19 cellular contexts compared by ENCODE assay signal in genomic region chr11:46327829-46328228, GRCh38. TPM values are rescaled to one million over a fixed set of nuclear protein-coding genes. Genes with fewer than 3 reads are reported as not detected.
DNase-seq lines count a peak whose midpoint lies in the region; ATAC-seq, FAIRE-seq and TF ChIP-seq lines count a peak whose summit lies in the region.
"Had no signal": no experiment of that assay in that cellular context is flagged by ENCODE, and none has a peak within 500 bp of the region (broad histone marks: within the 10 kb centered on the region; RNA-seq: fewer than 3 reads in every experiment).

No MANE protein-coding gene starts in this region.

- TF ChIP-seq CTCF in K562 (IDR thresholded peaks at IDR 0.05 in 2 of 3, conservative IDR thresholded peaks at IDR 0.05 in 1 of 3; ENCODE audit: insufficient read depth in 2 of 3, low read depth in 1 of 3, low read length in 3 of 3): no peak

- no peaks in the 10 kb centered on the region for H3K9me1 ChIP-seq in K562 (ENCODE audit: control insufficient read depth, insufficient read depth, low read length)

- peaks cover 34 to 44% of the 10 kb centered on the region in 2 experiments; a peak in 4 of 5 replicates for H3K27me3 ChIP-seq in K562 (ENCODE audit: control insufficient read depth in 2 of 2, insufficient read depth in 2 of 2, low read length in 2 of 2)
- no peaks in the 10 kb centered on the region for H3K27me3 ChIP-seq in naive thymus-derived CD4-positive, alpha-beta T cell (ENCODE audit: control insufficient read depth in 2 of 2, insufficient read depth in 2 of 2, low read length in 2 of 2)

- H4K20me1 ChIP-seq in K562 (replicated peaks; ENCODE audit: control insufficient read depth, insufficient read depth, low read length): peaks cover 3% of the 10 kb centered on the region; the same call in 1 of the 2 replicates

- intact Hi-C loops in K562 (cut with micrococcal nuclease): no loop called here
- intact Hi-C loops in naive thymus-derived CD4-positive, alpha-beta T cell (cut with micrococcal nuclease): no loop called here

- peak; percentile 39 for DNase-seq in COLO668 (lab: John Stamatoyannopoulos, UW; ENCODE audit: unreplicated experiment)
- peak; percentile 36 for DNase-seq in EH (ENCODE audit: low read depth)
- no peak for DNase-seq in K562 (ENCODE audit: extremely low read depth in 1 of 4, low spot score in 3 of 4)
- DNase-seq in naive thymus-derived CD4-positive, alpha-beta T cell: no peak
- DNase-seq in NCI-H146 (lab: John Stamatoyannopoulos, UW): no peak
- DNase-seq in SIG-M5 treated with dmso at 0.1 percent for 504 hours (lab: John Stamatoyannopoulos, UW; ENCODE audit: unreplicated experiment): no peak
- DNase-seq: ACHN; C1 segment of cervical spinal cord; GDM1; NCI-H1092 treated with DMSO at 0.1 percent for 48 hours; NCI-H2107; NCI-H446; NCI-H526 treated with DMSO at 0.1 percent for 48 hours; NK-92 treated with Interleukin-12 subunit alpha and Interleukin-12 subunit beta, amount 100 ng/mL, for 24 hours; Right ventricle myocardium superior; SK-N-SH; T-cell had no signal

- H3K27me3 Mint-ChIP-seq in naive thymus-derived CD4-positive, alpha-beta T cell: peaks cover 0 to 53% (median 0%) of the 10 kb centered on the region in 5 donors

- peaks cover 10 to 18% of the 10 kb centered on the region in 2 experiments; a peak in 4 of 5 replicates for H3K4me1 ChIP-seq in K562 (replicated peaks in 1 of 2; ENCODE audit: control insufficient read depth in 2 of 2, insufficient read depth in 2 of 2, low read length in 2 of 2)
- peaks cover 24 to 32% of the 10 kb centered on the region in 2 donors for H3K4me1 ChIP-seq in naive thymus-derived CD4-positive, alpha-beta T cell (ENCODE audit: control insufficient read depth in 2 of 2, insufficient read depth in 2 of 2, low read length in 2 of 2)
- H3K4me1 ChIP-seq: HAP-1 had no signal

- H3K4me3 ChIP-seq in K562: no peak overlapping the region
- no peak overlapping the region for H3K4me3 ChIP-seq in naive thymus-derived CD4-positive, alpha-beta T cell (ENCODE audit: low read length)
- H3K4me3 ChIP-seq: HAP-1 had no signal

- 4% methylated on average over 7 of the region's 8 CpGs for WGBS in K562 (ENCODE audit: insufficient coverage, low coverage, missing lambda C conversion rate)

- BruUV-seq in K562 (replicated peaks; lab: Mats Ljungman, UMichigan): no TSS peak

- POLR2A ChIA-PET in K562 (lab: Yijun Ruan, JAX): interaction anchor here (1.1 to 1.6 kb wide), 2 partner anchors 11 to 78 kb away, joined by 3 to 5 read pairs; no protein-coding TSS in a partner anchor
- POLR2A ChIA-PET in naive thymus-derived CD4-positive, alpha-beta T cell (lab: Charles Lee): interaction anchor here (0.6 to 12.0 kb wide), 4 partner anchors 12 to 200 kb away, joined by 3 to 444 read pairs (median 6); partner anchors contain the start of gene DGKZ

- H3K27ac ChIP-seq in K562 (ENCODE audit: extremely low read depth, low read depth, low read length): no peak overlapping the region
- no peak overlapping the region for H3K27ac ChIP-seq in naive thymus-derived CD4-positive, alpha-beta T cell (ENCODE audit: low read depth, low read length)

- H3K27ac Mint-ChIP-seq in naive thymus-derived CD4-positive, alpha-beta T cell: peak overlapping the region in 6 of 9 donors; percentile 3 to 98 (median 46)

- TF ChIP-seq POLR2A in K562 (conservative IDR thresholded peaks at IDR 0.05): no peak

- H2AFZ ChIP-seq in K562 (ENCODE audit: low read depth, low read length): no peak overlapping the region

- TF ChIP-seq EP300 in K562 (IDR thresholded peaks at IDR 0.05; ENCODE audit: low read length): no peak

- no peak overlapping the region for H3K4me2 ChIP-seq in K562 (ENCODE audit: insufficient read depth, low read length)
- H3K4me2 ChIP-seq: SK-N-SH had no signal

- CTCF ChIA-PET in K562 (lab: Yijun Ruan, JAX; ENCODE audit: low intra/inter-chr PET ratio): no interaction called here
- CTCF ChIA-PET in naive thymus-derived CD4-positive, alpha-beta T cell (lab: Charles Lee): interaction anchor here (1.0 to 9.7 kb wide), 3 partner anchors 13 to 30 kb away, joined by 3 to 112 read pairs (median 6); no protein-coding TSS in a partner anchor

- H3K9me3 ChIP-seq in K562 (replicated peaks; ENCODE audit: control insufficient read depth, insufficient read depth, low read depth, low read length): no peaks in the 10 kb centered on the region
- no peaks in the 10 kb centered on the region for H3K9me3 ChIP-seq in naive thymus-derived CD4-positive, alpha-beta T cell (ENCODE audit: control insufficient read depth in 2 of 3, low read length in 3 of 3)
- H3K9me3 ChIP-seq: HAP-1, SK-N-SH had no signal

- no peaks in the 10 kb centered on the region for H3K9me3 Mint-ChIP-seq in naive thymus-derived CD4-positive, alpha-beta T cell
- H3K9me3 Mint-ChIP-seq: T-cell had no signal

- no peaks in the 10 kb centered on the region for H3K79me2 ChIP-seq in K562 (ENCODE audit: control insufficient read depth, insufficient read depth, low read length)

- H3K4me1 Mint-ChIP-seq in naive thymus-derived CD4-positive, alpha-beta T cell: peaks cover 24 to 69% (median 48%) of the 10 kb centered on the region in 7 donors

- in situ Hi-C loops in K562 (cut with MboI): no loop called here

- H3K36me3 ChIP-seq in K562 (ENCODE audit: control insufficient read depth, insufficient read depth, low read length): no peaks in the 10 kb centered on the region
- H3K36me3 ChIP-seq in naive thymus-derived CD4-positive, alpha-beta T cell (ENCODE audit: control insufficient read depth in 2 of 3, insufficient read depth in 3 of 3, low read length in 3 of 3): no peaks in the 10 kb centered on the region
- H3K36me3 ChIP-seq: HAP-1 had no signal

- TF ChIP-seq RAD21 in K562 (CRISPR knock-in tag; conservative IDR thresholded peaks at IDR 0.05 in 1 of 2, IDR thresholded peaks at IDR 0.05 in 1 of 2): no peak

- H3K4me3 Mint-ChIP-seq in naive thymus-derived CD4-positive, alpha-beta T cell: peak overlapping the region in 1 of 10 donors; percentile 23
- H3K4me3 Mint-ChIP-seq: T-cell had no signal

- ATAC-seq in K562: no peak
- no peak for ATAC-seq in naive thymus-derived CD4-positive, alpha-beta T cell
- ATAC-seq in GM21529 (IDR thresholded peaks at IDR 0.05; ENCODE audit: unreplicated experiment): no peak
- ATAC-seq: T-cell had no signal

- H3K9ac ChIP-seq in K562 (ENCODE audit: insufficient read depth in 1 of 2, low read depth in 2 of 2, low read length in 2 of 2): no peak overlapping the region
- H3K9ac ChIP-seq: SK-N-SH had no signal

- H3K36me3 Mint-ChIP-seq in naive thymus-derived CD4-positive, alpha-beta T cell: peaks cover 0 to 6% (median 0%) of the 10 kb centered on the region in 5 donors
- H3K36me3 Mint-ChIP-seq: T-cell had no signal

- FAIRE-seq in K562 (lab: Jason Lieb, UNC): no peak

RNA-seq across cellular contexts. Expression of gene DGKZ, which starts 19.4 kb away (rescaled TPM):
- 71.0 and 248 TPM in 2 replicates for total RNA-seq in K562 (2011; cell fraction: chromatin; rRNA removed; ENCODE audit: low replicate concordance)
- total RNA-seq in K562 (2011; cell fraction: nucleolus; rRNA removed): 153 and 166 TPM in 2 replicates
- total RNA-seq in K562 (2011; cell fraction: nucleoplasm; rRNA removed): 88.0 and 98.6 TPM in 2 replicates
- 78.5 and 108 TPM in 2 replicates for total RNA-seq in K562 (2014; rRNA removed)
- total RNA-seq in K562 (2014; rRNA removed; fragmentation: Illumina TruSeq; extraction: Trizol): 10.9 and 13.6 TPM in 2 replicates
- total RNA-seq in K562 (2015; rRNA removed; fragmentation: Illumina TruSeq; extraction: Trizol): 44.2 and 47.5 TPM in 2 replicates
- total RNA-seq in K562 (2021): 87.8 and 100 TPM in 2 replicates
- 28.2 and 49.4 TPM in 2 replicates for polyA plus RNA-seq in K562 (2011; rRNA removed)
- 55.4 and 121 TPM in 2 replicates for polyA plus RNA-seq in K562 (2011; cell fraction: cytosol; rRNA removed)
- 203 and 295 TPM in 2 replicates for polyA plus RNA-seq in K562 (2011; cell fraction: nucleus; rRNA removed)
- polyA plus RNA-seq in K562 (2012): 64.0 and 103 TPM in 2 replicates
- 48.8 and 66.2 TPM in 2 replicates for polyA plus RNA-seq in K562 (2014; fragmentation: Illumina TruSeq; extraction: Trizol)
- polyA plus RNA-seq in K562 (2014; fragmentation: Nextera tagmentation; extraction: Ambion mirVana): under 1 TPM; 0.51 to 0.71 TPM
- 73.5 and 77.9 TPM in 2 replicates for polyA plus RNA-seq in K562 (2014; rRNA removed)
- 18.5 and 28.5 TPM in 2 replicates for polyA minus RNA-seq in K562 (2011; rRNA and poly(A)+ RNA removed)
- 53.9 and 65.8 TPM in 2 replicates for polyA minus RNA-seq in K562 (2011; cell fraction: cytosol; rRNA and poly(A)+ RNA removed)
- polyA minus RNA-seq in K562 (2011; cell fraction: nucleus; rRNA and poly(A)+ RNA removed): 59.1 and 64.5 TPM in 2 replicates
- 100 to 1,000 TPM; 146 to 291 (median 263) TPM for total RNA-seq in naive thymus-derived CD4-positive, alpha-beta T cell
- 10 to 100 TPM; 41.5 to 70.5 TPM for polyA plus RNA-seq in naive thymus-derived CD4-positive, alpha-beta T cell

RNA-seq across cellular contexts. Expression of gene CREB3L1, which starts 50.4 kb away (rescaled TPM):
- total RNA-seq in K562 (2011; cell fraction: chromatin; rRNA removed; ENCODE audit: low replicate concordance): 19.2 and 27.7 TPM in 2 replicates
- total RNA-seq in K562 (2011; cell fraction: nucleolus; rRNA removed): 19.9 and 20.2 TPM in 2 replicates
- 24.8 and 32.7 TPM in 2 replicates for total RNA-seq in K562 (2011; cell fraction: nucleoplasm; rRNA removed)
- total RNA-seq in K562 (2014; rRNA removed) (4.1 and 7.1 TPM in 2 replicates), K562 (2014; rRNA removed; fragmentation: Illumina TruSeq; extraction: Trizol) (3.7 and 5.2 TPM in 2 replicates), K562 (2015; rRNA removed; fragmentation: Illumina TruSeq; extraction: Trizol) (2.4 and 5.5 TPM in 2 replicates), K562 (2021) (24.9 and 27.6 TPM in 2 replicates)
- polyA plus RNA-seq in K562 (2011; rRNA removed) (1.3 and 3.0 TPM in 2 replicates), K562 (2014; fragmentation: Illumina TruSeq; extraction: Trizol) (16.2 and 20.5 TPM in 2 replicates), K562 (2014; fragmentation: Nextera tagmentation; extraction: Ambion mirVana) (1 to 10 TPM; 1.2 to 1.4 TPM), K562 (2014; rRNA removed) (4.9 and 5.3 TPM in 2 replicates)
- 2.3 and 2.9 TPM in 2 replicates for polyA plus RNA-seq in K562 (2011; cell fraction: cytosol; rRNA removed)
- polyA plus RNA-seq in K562 (2011; cell fraction: nucleus; rRNA removed): 4.5 and 7.2 TPM in 2 replicates
- polyA plus RNA-seq in K562 (2012): 17.1 and 21.9 TPM in 2 replicates
- 4.1 and 4.8 TPM in 2 replicates for polyA minus RNA-seq in K562 (2011; rRNA and poly(A)+ RNA removed)
- 15.2 and 25.1 TPM in 2 replicates for polyA minus RNA-seq in K562 (2011; cell fraction: cytosol; rRNA and poly(A)+ RNA removed)
- polyA minus RNA-seq in K562 (2011; cell fraction: nucleus; rRNA and poly(A)+ RNA removed): 3.4 and 5.2 TPM in 2 replicates
- not detected for total RNA-seq in naive thymus-derived CD4-positive, alpha-beta T cell
- polyA plus RNA-seq in naive thymus-derived CD4-positive, alpha-beta T cell: not detected

RNA-seq across cellular contexts. Expression of gene MDK, which starts 53.6 kb away (rescaled TPM):
- 91.4 and 271 TPM in 2 replicates for total RNA-seq in K562 (2011; cell fraction: chromatin; rRNA removed; ENCODE audit: low replicate concordance)
- total RNA-seq in K562 (2011; cell fraction: nucleolus; rRNA removed): 402 and 460 TPM in 2 replicates
- total RNA-seq in K562 (2011; cell fraction: nucleoplasm; rRNA removed): 333 and 334 TPM in 2 replicates
- 478 and 553 TPM in 2 replicates for total RNA-seq in K562 (2014; rRNA removed)
- total RNA-seq in K562 (2014; rRNA removed; fragmentation: Illumina TruSeq; extraction: Trizol): 91.5 and 123 TPM in 2 replicates
- 269 and 279 TPM in 2 replicates for total RNA-seq in K562 (2015; rRNA removed; fragmentation: Illumina TruSeq; extraction: Trizol)
- total RNA-seq in K562 (2021): 396 and 429 TPM in 2 replicates
- 343 and 350 TPM in 2 replicates for polyA plus RNA-seq in K562 (2011; rRNA removed)
- 540 and 788 TPM in 2 replicates for polyA plus RNA-seq in K562 (2011; cell fraction: cytosol; rRNA removed)
- 206 and 271 TPM in 2 replicates for polyA plus RNA-seq in K562 (2011; cell fraction: nucleus; rRNA removed)
- polyA plus RNA-seq in K562 (2012): 413 and 460 TPM in 2 replicates
- 661 and 667 TPM in 2 replicates for polyA plus RNA-seq in K562 (2014; fragmentation: Illumina TruSeq; extraction: Trizol)
- polyA plus RNA-seq in K562 (2014; fragmentation: Nextera tagmentation; extraction: Ambion mirVana): 10 to 100 TPM; 20.7 to 61.7 TPM
- 700 and 703 TPM in 2 replicates for polyA plus RNA-seq in K562 (2014; rRNA removed)
- polyA minus RNA-seq in K562 (2011; rRNA and poly(A)+ RNA removed): 33.7 and 59.6 TPM in 2 replicates
- 108 and 146 TPM in 2 replicates for polyA minus RNA-seq in K562 (2011; cell fraction: cytosol; rRNA and poly(A)+ RNA removed)
- polyA minus RNA-seq in K562 (2011; cell fraction: nucleus; rRNA and poly(A)+ RNA removed): 24.1 and 38.4 TPM in 2 replicates
- total RNA-seq in naive thymus-derived CD4-positive, alpha-beta T cell: 10 to 100 TPM in 2 of 5 experiments, 1 to 10 TPM in 3; 4.9 to 13.5 (median 8.8) TPM
- under 1 TPM in 1 of 2 donors, not detected in 1; 0.35 TPM for polyA plus RNA-seq in naive thymus-derived CD4-positive, alpha-beta T cell

Comparison
In these comparisons a context has a peak if more than half of its experiments do, and no peak if none do; other contexts are left out.
1. DNase-seq: peak in COLO668 (single experiment) and EH (single experiment); none in K562 (0 of 4), naive thymus-derived CD4-positive, alpha-beta T cell (0 of 9), NCI-H146 (single experiment) and SIG-M5 treated with dmso at 0.1 percent for 504 hours (single experiment).
2. RNA of gene MDK, which starts 53.6 kb away (total RNA-seq): 91.4 to 553 TPM in K562; 4.9 to 13.5 TPM in naive thymus-derived CD4-positive, alpha-beta T cell; every median in the first group is over 4 times any median in the second.